In the genomic region with DNA sequence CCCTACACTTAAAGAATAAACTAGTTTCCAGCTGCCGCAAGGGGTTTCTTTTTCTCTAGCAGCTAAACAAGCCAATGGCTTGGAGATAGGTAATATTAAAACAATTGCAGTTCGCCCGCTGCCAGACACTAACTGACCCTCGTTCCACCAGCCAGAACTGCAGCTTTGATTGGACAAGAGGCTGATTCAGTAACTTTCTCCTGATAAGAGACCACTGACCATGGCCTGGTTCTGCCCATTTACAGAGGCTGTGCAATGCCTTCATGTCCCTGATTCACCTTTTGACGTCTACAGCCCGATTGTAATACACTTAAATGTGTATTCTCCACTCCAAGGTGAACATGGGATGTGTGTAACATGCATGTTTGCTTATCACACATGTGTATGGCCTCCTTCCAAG, we compare ENCODE assay signal across 8 cellular contexts.
"Had no signal": no experiment of that assay in that cellular context is flagged by ENCODE, and none has a peak within 500 bp of the region (broad histone marks: within the 10 kb centered on the region; RNA-seq: fewer than 3 reads in every experiment).

No MANE protein-coding gene starts in this region.

- H3K27ac ChIP-seq: HL-60, KMS-11 had no signal

- FAIRE-seq: HepG2, HTR-8/SVneo, K562 had no signal

- H3K4me2 ChIP-seq: KMS-11 had no signal

- DNase-seq: IMR-90, KBM-7, KG1 had no signal

- ATAC-seq: HepG2, K562 had no signal

- H3K4me3 ChIP-seq: K562 had no signal
